ENCODE assay signal across 14 cellular contexts in the genomic region with DNA sequence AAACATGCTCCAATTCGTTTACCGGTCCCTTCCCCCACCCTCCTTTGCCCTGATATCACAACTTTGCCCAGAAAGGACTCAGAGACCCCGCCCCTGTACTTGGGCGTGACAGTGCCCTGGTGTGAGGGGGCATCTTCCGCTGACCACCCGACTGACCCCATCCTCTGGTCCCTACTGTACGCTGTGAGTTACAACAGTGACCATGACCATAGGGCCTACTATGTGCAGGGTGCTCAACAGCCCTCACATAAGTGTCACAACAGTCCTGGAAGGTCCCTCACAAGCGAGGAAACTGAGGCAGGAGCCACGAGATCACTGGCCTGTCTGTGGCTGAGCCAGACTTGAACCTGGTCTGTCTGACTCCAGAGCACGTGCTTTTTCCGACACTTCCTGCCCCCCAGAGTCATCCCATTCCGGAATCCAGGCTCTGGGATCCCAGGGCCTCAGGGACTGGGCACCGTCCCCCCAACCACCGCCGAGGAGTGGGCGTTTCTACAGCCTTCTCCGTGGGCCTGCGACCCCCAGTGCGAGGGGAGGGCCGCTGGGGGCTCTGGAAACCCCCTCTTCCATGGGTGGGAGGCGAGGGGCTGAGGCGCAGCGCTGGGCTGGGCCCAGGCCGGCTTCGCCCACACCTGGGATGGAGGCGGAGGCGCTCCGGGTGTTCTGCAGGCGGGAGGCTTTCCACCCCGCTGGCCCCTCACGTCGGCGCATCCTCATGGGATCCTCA. TPM values are rescaled to one million over a fixed set of nuclear protein-coding genes. Genes with fewer than 3 reads are reported as not detected.
DNase-seq lines count a peak whose midpoint lies in the region; TF ChIP-seq lines count a peak whose summit lies in the region.
"Had no signal": no experiment of that assay in that cellular context is flagged by ENCODE, and none has a peak within 500 bp of the region (broad histone marks: within the 10 kb centered on the region; RNA-seq: fewer than 3 reads in every experiment).

No MANE protein-coding gene starts in this region.

- CTCF ChIA-PET in mammary epithelial cell (lab: Charles Lee; ENCODE audit: low non-redundant PET) = interaction anchor here (0.5 to 1.2 kb wide), 5 partner anchors 10 to 139 kb away, joined by 4 to 9 read pairs (median 5); no protein-coding TSS in a partner anchor

- H2AFZ ChIP-seq in mammary epithelial cell (ENCODE audit: low read depth, low read length) (peak overlapping the region; percentile 63), parathyroid adenoma (peak overlapping the region; percentile 72)

- TF ChIP-seq CTCF in C4-2B (conservative IDR thresholded peaks at IDR 0.05) (no peak), mammary epithelial cell (conservative IDR thresholded peaks at IDR 0.05 in 1 of 2, IDR thresholded peaks at IDR 0.05 in 1 of 2; ENCODE audit: extremely low read depth in 1 of 2, insufficient read depth in 1 of 2, low read depth in 1 of 2, low read length in 2 of 2) (no peak), parathyroid adenoma (IDR thresholded peaks at IDR 0.05) (no peak), colonic mucosa (IDR thresholded peaks at IDR 0.05) (no peak)

- no peaks in the 10 kb centered on the region for H3K9me3 ChIP-seq in HUES6 (ENCODE audit: control insufficient read depth, insufficient read depth, low read depth, low read length)
- H3K9me3 ChIP-seq in mammary epithelial cell (replicated peaks; ENCODE audit: insufficient read depth, low read length) = no peaks in the 10 kb centered on the region
- H3K9me3 ChIP-seq in parathyroid adenoma (ENCODE audit: control insufficient read depth, low read length) = no peaks in the 10 kb centered on the region
- H3K9me3 ChIP-seq in colonic mucosa = no peaks in the 10 kb centered on the region
- H3K9me3 ChIP-seq: suprapubic skin had no signal

- DNase-seq in mammary epithelial cell (no peak), NCI-H146 (lab: John Stamatoyannopoulos, UW) (no peak), colonic mucosa (no peak)
- no peak for DNase-seq in stimulated activated CD4-positive, alpha-beta T cell treated with anti-CD3 and anti-CD28 coated beads, Interleukin-2, amount 100 ng/mL, for 48 hours

- no peak overlapping the region for H3K9ac ChIP-seq in HUES6 (ENCODE audit: low read length)
- H3K9ac ChIP-seq in mammary epithelial cell (ENCODE audit: insufficient read depth, low read length) = no peak overlapping the region
- H3K9ac ChIP-seq in parathyroid adenoma = no peak overlapping the region
- no peak overlapping the region for H3K9ac ChIP-seq in colonic mucosa (ENCODE audit: low read depth in 2 of 2, low read length in 2 of 2)

- H3K36me3 ChIP-seq in HUES6 (ENCODE audit: control insufficient read depth, insufficient read depth, low read length) (no peaks in the 10 kb centered on the region), mammary epithelial cell (ENCODE audit: insufficient read depth, low read length) (no peaks in the 10 kb centered on the region), parathyroid adenoma (ENCODE audit: control insufficient read depth, insufficient read depth, low read length) (no peaks in the 10 kb centered on the region), colonic mucosa (no peaks in the 10 kb centered on the region)
- H3K36me3 ChIP-seq: suprapubic skin, WERI-Rb-1 had no signal

- H3K4me1 ChIP-seq in HUES6 (ENCODE audit: control insufficient read depth, insufficient read depth, low read length) = no peaks in the 10 kb centered on the region; the same call in 1 of the 2 replicates
- peaks cover 6% of the 10 kb centered on the region for H3K4me1 ChIP-seq in mammary epithelial cell (ENCODE audit: insufficient read depth, low read length)
- no peaks in the 10 kb centered on the region for H3K4me1 ChIP-seq in parathyroid adenoma
- H3K4me1 ChIP-seq in colonic mucosa = no peaks in the 10 kb centered on the region

- no TSS peak for BruUV-seq in mammary epithelial cell (replicated peaks; lab: Mats Ljungman, UMichigan)

- H4K20me1 ChIP-seq in mammary epithelial cell (ENCODE audit: insufficient read depth, low read length) = no peaks in the 10 kb centered on the region

- intact Hi-C loops in mammary epithelial cell (cut with micrococcal nuclease) (no loop called here), colonic mucosa (cut with DNase I) (loop anchor here (5.0 to 10.0 kb wide), 2 partner anchors 142 to 549 kb away; a partner anchor contains a TSS)

- H3K27ac ChIP-seq in C4-2B (peak overlapping the region; percentile 63; the same call in 1 of the 2 replicates), HUES6 (ENCODE audit: low read depth, low read length) (no peak overlapping the region), mammary epithelial cell (ENCODE audit: insufficient read depth, low read depth, low read length) (no peak overlapping the region), parathyroid adenoma (no peak overlapping the region), colonic mucosa (no peak overlapping the region)
- H3K27ac ChIP-seq: suprapubic skin had no signal

- dilution Hi-C loops in mammary epithelial cell (cut with HindIII; ENCODE audit: low sequenced_read_pairs) = no loop called here

- H3K4me3 ChIP-seq in HUES6 (ENCODE audit: low read depth, low read length) (peak overlapping the region; percentile 30), mammary epithelial cell (replicated peaks in 1 of 3; ENCODE audit: insufficient read depth in 1 of 3, low read depth in 2 of 3, low read length in 3 of 3) (no peak overlapping the region), parathyroid adenoma (ENCODE audit: low read depth, low read length) (no peak overlapping the region), colonic mucosa (no peak overlapping the region)

- H3K4me2 ChIP-seq in mammary epithelial cell (ENCODE audit: insufficient read depth, low read depth, low read length) (peak overlapping the region; percentile 48), parathyroid adenoma (ENCODE audit: low read length) (no peak overlapping the region)

- H3K79me2 ChIP-seq in mammary epithelial cell (ENCODE audit: insufficient read depth, low read length) = no peaks in the 10 kb centered on the region
- H3K79me2 ChIP-seq in parathyroid adenoma = no peaks in the 10 kb centered on the region

- 63% methylated on average over 15 of the region's 33 CpGs for WGBS in mammary epithelial cell (ENCODE audit: low coverage, missing lambda C conversion rate)

- in situ Hi-C loops in mammary epithelial cell (cut with MboI; ENCODE audit: low sequenced_read_pairs in 2 of 2) = loop anchor here in 1 of 2 donors (10.0 kb wide), 1 partner anchor 139 kb away; no protein-coding TSS in a partner anchor

- H3K27me3 ChIP-seq in HUES6 (ENCODE audit: control insufficient read depth, insufficient read depth, low read length) (peaks cover 26% of the 10 kb centered on the region), mammary epithelial cell (ENCODE audit: insufficient read depth, low read length) (no peaks in the 10 kb centered on the region), parathyroid adenoma (ENCODE audit: control insufficient read depth, insufficient read depth, low read length) (no peaks in the 10 kb centered on the region), colonic mucosa (no peaks in the 10 kb centered on the region)
- H3K27me3 ChIP-seq: suprapubic skin had no signal

RNA-seq across cellular contexts. Expression of a gene that starts 45.7 kb away (rescaled TPM):
- not detected for total RNA-seq in mammary epithelial cell
- polyA plus RNA-seq in mammary epithelial cell = not detected
- not detected for polyA minus RNA-seq in mammary epithelial cell
- 1 to 10 TPM in 1 of 2 donors, under 1 TPM in 1; 0.94 to 4.2 TPM for total RNA-seq in colonic mucosa
- total RNA-seq: activated naive CD8-positive, alpha-beta T cell treated with anti-CD3 and anti-CD28 coated beads for 36 hours; activated T-helper 2 cell treated with anti-CD3 and anti-CD28 coated beads, Interferon-gamma antibody, Interleukin-2, Interleukin-4, amounts not matched to agents 10 μg/mL and 5 μg/mL and 100 μg/mL, durations not matched to agents 14 hours and 24 hours and 36 hours; CD8-positive, alpha-beta memory T cell; endodermal cell; fibroblast of lung had no signal
- polyA plus RNA-seq: CD8-positive, alpha-beta memory T cell; fibroblast of lung had no signal
